In the genomic region with DNA sequence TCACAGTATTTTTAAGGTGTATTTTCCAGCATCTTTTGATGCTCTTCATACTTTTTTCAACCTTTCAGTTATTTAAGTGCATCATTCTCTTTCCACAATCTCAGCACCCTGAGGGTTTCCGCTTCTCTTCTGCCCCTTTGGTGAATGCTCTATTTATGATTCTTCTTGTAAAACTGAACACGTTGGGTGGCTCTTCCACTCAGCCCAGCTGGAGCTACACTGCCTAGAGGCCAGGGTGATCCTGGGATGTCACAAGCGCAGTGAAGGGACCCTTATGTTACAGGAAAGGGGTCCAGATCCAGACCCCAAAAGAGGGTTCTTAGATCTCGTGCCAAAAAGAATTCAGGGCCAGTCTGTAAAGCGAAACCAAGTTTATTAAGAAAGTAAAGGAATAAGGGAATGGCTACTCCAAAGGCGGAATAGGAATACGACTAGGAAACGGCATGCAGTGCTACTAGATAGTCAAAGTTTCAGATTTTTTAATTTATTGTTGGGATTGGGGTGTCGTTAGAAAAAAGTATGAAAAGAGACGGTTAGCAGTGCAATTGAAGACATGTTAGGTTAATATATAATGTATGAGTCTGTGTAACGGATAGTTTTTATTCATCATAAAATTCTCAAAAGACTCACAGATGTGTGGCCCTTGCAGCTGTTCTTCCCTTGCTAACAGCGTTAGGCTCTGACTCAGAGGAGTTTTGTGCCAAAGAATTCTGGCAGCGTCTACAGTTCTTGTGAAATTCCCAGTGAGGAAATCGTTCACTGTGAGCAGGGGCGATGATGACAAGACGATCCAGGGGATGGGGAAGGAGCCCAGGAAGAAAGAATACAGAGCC, we compare ENCODE assay signal across 8 cellular contexts.
DNase-seq lines count a peak whose midpoint lies in the region; ATAC-seq and TF ChIP-seq lines count a peak whose summit lies in the region.

No MANE protein-coding gene starts in this region.

- H3K27ac ChIP-seq in subcutaneous abdominal adipose tissue (ENCODE audit: low read depth, low read length) = peak overlapping the region; percentile 65

- H3K9me3 ChIP-seq in subcutaneous abdominal adipose tissue (ENCODE audit: control insufficient read depth in 5 of 5, low read length in 5 of 5) = no peaks in the 10 kb centered on the region

- H3K4me1 ChIP-seq in subcutaneous abdominal adipose tissue (ENCODE audit: control insufficient read depth in 5 of 5, insufficient read depth in 5 of 5, low read length in 5 of 5) = peaks cover 0 to 12% (median 6%) of the 10 kb centered on the region in 5 donors

- no peak for ATAC-seq in GM19395 (IDR thresholded peaks at IDR 0.05; ENCODE audit: unreplicated experiment)
- no peak for ATAC-seq in HG03442 (IDR thresholded peaks at IDR 0.05; ENCODE audit: unreplicated experiment)

- no peaks in the 10 kb centered on the region for H3K27me3 ChIP-seq in subcutaneous abdominal adipose tissue (ENCODE audit: control insufficient read depth in 5 of 5, insufficient read depth in 4 of 5, low read length in 5 of 5)

- no peak for TF ChIP-seq CTCF in astrocyte of the cerebellum (IDR thresholded peaks at IDR 0.05; ENCODE audit: low read depth, low read length, missing control alignments)

- in situ Hi-C loops in astrocyte of the cerebellum (cut with HindIII; ENCODE audit: low sequenced_read_pairs) = no loop called here

- DNase-seq in HPDE6-E6E7 (ENCODE audit: extremely low spot score) (peak; percentile 76), astrocyte of the cerebellum (ENCODE audit: low read depth) (peak; percentile 98), hypothalamus (lab: John Stamatoyannopoulos, UW) (peak in 35 of 51 donors; percentile 3 to 82 (median 45)), NOMO-1 treated with DMSO at 0.1 percent for 48 hours (lab: John Stamatoyannopoulos, UW; ENCODE audit: unreplicated experiment) (no peak), NAMALWA (ENCODE audit: low spot score) (no peak)

- H3K9ac ChIP-seq in subcutaneous abdominal adipose tissue (ENCODE audit: low read length in 5 of 5) = peak overlapping the region in 1 of 5 donors; percentile 19

- no peaks in the 10 kb centered on the region for H3K36me3 ChIP-seq in subcutaneous abdominal adipose tissue (ENCODE audit: control insufficient read depth in 5 of 5, insufficient read depth in 5 of 5, low read length in 5 of 5)

- no peak overlapping the region for H3K4me3 ChIP-seq in astrocyte of the cerebellum (ENCODE audit: low read depth, low read length)
- H3K4me3 ChIP-seq in subcutaneous abdominal adipose tissue (ENCODE audit: low read depth in 1 of 5, low read length in 5 of 5) = peak overlapping the region in 3 of 5 donors; percentile 6 to 47 (median 11)

Comparison
In these comparisons a context has a peak if more than half of its experiments do, and no peak if none do; other contexts are left out.
1. DNase-seq: peak in HPDE6-E6E7 (single experiment), astrocyte of the cerebellum (single experiment) and hypothalamus (35 of 51); none in NOMO-1 treated with DMSO at 0.1 percent for 48 hours (single experiment) and NAMALWA (single experiment).